Comparison of ENCODE assay signal across 15 cellular contexts in genomic region chr14:58656671-58657411, GRCh38.
"Had no signal": no experiment of that assay in that cellular context is flagged by ENCODE, and none has a peak within 500 bp of the region (broad histone marks: within the 10 kb centered on the region; RNA-seq: fewer than 3 reads in every experiment).

No MANE protein-coding gene starts in this region.

- ATAC-seq: activated T-helper 17 cell treated with anti-CD3 and anti-CD28 coated beads, Interleukin-2, amount 50 U/mL, for 72 hours; stimulated activated naive B cell treated with anti-CD40 and anti-IgM and Interleukin-4, amounts not matched to agents 10 μg/mL and 1 μg/mL and 100 μg/mL, for 72 hours had no signal

- H3K27ac ChIP-seq: epithelial cell of prostate, right atrium auricular region, thyroid gland had no signal

- H3K27me3 ChIP-seq: right atrium auricular region, thyroid gland had no signal

- H3K4me1 ChIP-seq: right atrium auricular region, thyroid gland had no signal

- H3K4me3 ChIP-seq: right atrium auricular region, thyroid gland had no signal

- DNase-seq: activated CD4-positive, alpha-beta T cell treated with anti-CD3 and anti-CD28 coated beads for 1 hour; activated CD4-positive, alpha-beta T cell treated with anti-CD3 and anti-CD28 coated beads, Interleukin-2, amount 50 U/mL, for 48 hours; activated naive CD4-positive, alpha-beta T cell treated with Interleukin-2 at 50 U/mL for 16 hours; anterior cingulate cortex; foreskin melanocyte; kidney glomerular epithelial cell; mesenchymal stem cell; occipital lobe; stimulated activated CD4-positive, alpha-beta T cell treated with anti-CD3 and anti-CD28 coated beads, Interleukin-15, amount 100 ng/mL, for 24 hours; stimulated activated CD4-positive, alpha-beta T cell treated with anti-CD3 and anti-CD28 coated beads, Interleukin-4, amount 100 ng/mL, for 1 hour; stimulated activated naive B cell treated with anti-CD40 and anti-IgM and Interleukin-4, amounts not matched to agents 10 μg/mL and 1 μg/mL and 100 μg/mL, for 72 hours; thyroid gland had no signal

- H3K36me3 ChIP-seq: right atrium auricular region, thyroid gland had no signal

- H3K9me3 ChIP-seq: right atrium auricular region, thyroid gland had no signal
